9 cellular contexts compared by ENCODE assay signal in the genomic region with DNA sequence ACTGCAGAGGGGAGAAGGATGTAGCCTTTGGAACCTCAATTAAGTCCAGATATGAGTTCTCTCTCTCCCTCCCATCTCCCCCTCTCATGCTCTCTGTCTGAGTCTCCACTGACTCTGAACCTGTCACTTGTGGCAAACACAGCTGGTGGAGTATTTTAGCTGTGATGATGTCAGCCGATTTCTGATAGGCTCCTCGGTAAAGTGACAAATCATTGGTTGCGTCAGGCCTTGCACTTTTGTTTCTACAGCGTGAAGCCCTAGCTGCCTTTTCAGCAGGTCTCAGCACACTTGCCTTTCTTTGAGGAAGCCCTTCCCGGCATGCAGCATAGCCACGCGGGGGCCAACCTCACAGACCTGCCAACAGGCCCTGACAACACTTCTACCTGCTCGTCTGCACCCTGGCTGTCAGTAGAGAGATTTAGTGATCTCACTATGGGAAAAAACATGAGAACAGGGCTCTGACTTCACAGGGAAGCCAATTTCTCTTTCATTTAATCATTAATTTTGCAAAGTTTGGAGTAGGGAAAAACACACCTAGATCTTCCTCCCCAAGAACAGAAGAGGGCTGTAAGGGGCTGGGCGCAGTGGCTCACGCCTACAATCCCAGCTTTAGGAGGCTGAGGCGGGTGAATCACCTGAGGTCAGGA.
DNase-seq lines count a peak whose midpoint lies in the region; ATAC-seq and TF ChIP-seq lines count a peak whose summit lies in the region.
"Had no signal": no experiment of that assay in that cellular context is flagged by ENCODE, and none has a peak within 500 bp of the region (broad histone marks: within the 10 kb centered on the region; RNA-seq: fewer than 3 reads in every experiment).

No MANE protein-coding gene starts in this region.

- no peaks in the 10 kb centered on the region for H3K27me3 Mint-ChIP-seq in CD4-positive, CD25-positive, alpha-beta regulatory T cell

- peaks cover 23 to 78% (median 51%) of the 10 kb centered on the region in 4 donors for H3K4me1 Mint-ChIP-seq in CD4-positive, CD25-positive, alpha-beta regulatory T cell

- no peaks in the 10 kb centered on the region for H3K27me3 ChIP-seq in CD4-positive, CD25-positive, alpha-beta regulatory T cell (ENCODE audit: control insufficient read depth, insufficient read depth, low read length)
- no peaks in the 10 kb centered on the region for H3K27me3 ChIP-seq in spleen (replicated peaks in 1 of 7)

- peaks cover 21% of the 10 kb centered on the region for H3K36me3 ChIP-seq in CD4-positive, CD25-positive, alpha-beta regulatory T cell (ENCODE audit: control insufficient read depth, insufficient read depth, low read length)
- H3K36me3 ChIP-seq in spleen = peaks cover 0 to 43% (median 18%) of the 10 kb centered on the region in 6 donors
- H3K36me3 ChIP-seq: HAP-1 had no signal

- DNase-seq in CD4-positive, CD25-positive, alpha-beta regulatory T cell = peak; percentile 61 to 90 (median 81)
- DNase-seq in SHP77 (lab: John Stamatoyannopoulos, UW) (peak; percentile 73 to 86), hippocampal formation (lab: John Stamatoyannopoulos, UW) (peak; percentile 28 to 44), spleen (peak; percentile 89), HuH-7 (ENCODE audit: low spot score) (no peak)
- DNase-seq in activated naive CD4-positive, alpha-beta T cell treated with anti-CD3 and anti-CD28 coated beads, Interleukin-2, amount 50 U/mL, for 16 hours = peak; percentile 75

- 34 to 53% (median 42%) methylated on average over 11 of the region's 11 CpGs for WGBS in spleen, 5 donors

- H3K36me3 Mint-ChIP-seq in CD4-positive, CD25-positive, alpha-beta regulatory T cell = peaks cover 19% of the 10 kb centered on the region

- H3K9me3 ChIP-seq in CD4-positive, CD25-positive, alpha-beta regulatory T cell (ENCODE audit: control insufficient read depth in 2 of 2, low read length in 2 of 2) = no peaks in the 10 kb centered on the region
- no peaks in the 10 kb centered on the region for H3K9me3 ChIP-seq in spleen
- H3K9me3 ChIP-seq: HAP-1 had no signal

- peak overlapping the region; percentile 77 for H3K27ac ChIP-seq in CD4-positive, CD25-positive, alpha-beta regulatory T cell (ENCODE audit: insufficient read depth, low read length, poor library complexity, severe bottlenecking)
- peak overlapping the region; percentile 29 to 83 (median 70) for H3K27ac ChIP-seq in spleen

- H3K9me3 Mint-ChIP-seq in CD4-positive, CD25-positive, alpha-beta regulatory T cell = no peaks in the 10 kb centered on the region

- H3K4me3 ChIP-seq in CD4-positive, CD25-positive, alpha-beta regulatory T cell (ENCODE audit: low read depth, low read length) = peak overlapping the region; percentile 31
- no peak overlapping the region for H3K4me3 ChIP-seq in spleen
- H3K4me3 ChIP-seq: HAP-1 had no signal

- peaks cover 60% of the 10 kb centered on the region for H3K4me1 ChIP-seq in CD4-positive, CD25-positive, alpha-beta regulatory T cell (ENCODE audit: control insufficient read depth, insufficient read depth, low read length, poor library complexity, severe bottlenecking)
- H3K4me1 ChIP-seq in spleen = peaks cover 0 to 66% (median 53%) of the 10 kb centered on the region in 6 donors

- intact Hi-C loops in spleen (cut with DNase I; ENCODE audit: low total_unique reads) = no loop called here

- no peak for TF ChIP-seq CTCF in spleen (IDR thresholded peaks at IDR 0.05 in 8 of 11, conservative IDR thresholded peaks at IDR 0.05 in 3 of 11)

- peak; percentile 75 for ATAC-seq in CD4-positive, CD25-positive, alpha-beta regulatory T cell (ENCODE audit: low read depth in 2 of 2)
- ATAC-seq in GM19455 (IDR thresholded peaks at IDR 0.05; ENCODE audit: unreplicated experiment) = peak; percentile 71
- ATAC-seq in HG03558 (IDR thresholded peaks at IDR 0.05; ENCODE audit: extremely low read depth, unreplicated experiment) = peak; percentile 89

- no peak for TF ChIP-seq POLR2A in spleen (IDR thresholded peaks at IDR 0.05)

- peak overlapping the region; percentile 72 to 95 (median 91) for H3K27ac Mint-ChIP-seq in CD4-positive, CD25-positive, alpha-beta regulatory T cell

- H3K4me3 Mint-ChIP-seq in CD4-positive, CD25-positive, alpha-beta regulatory T cell = peak overlapping the region; percentile 29 to 73 (median 61)
